8 cellular contexts compared by ENCODE assay signal in the genomic region with DNA sequence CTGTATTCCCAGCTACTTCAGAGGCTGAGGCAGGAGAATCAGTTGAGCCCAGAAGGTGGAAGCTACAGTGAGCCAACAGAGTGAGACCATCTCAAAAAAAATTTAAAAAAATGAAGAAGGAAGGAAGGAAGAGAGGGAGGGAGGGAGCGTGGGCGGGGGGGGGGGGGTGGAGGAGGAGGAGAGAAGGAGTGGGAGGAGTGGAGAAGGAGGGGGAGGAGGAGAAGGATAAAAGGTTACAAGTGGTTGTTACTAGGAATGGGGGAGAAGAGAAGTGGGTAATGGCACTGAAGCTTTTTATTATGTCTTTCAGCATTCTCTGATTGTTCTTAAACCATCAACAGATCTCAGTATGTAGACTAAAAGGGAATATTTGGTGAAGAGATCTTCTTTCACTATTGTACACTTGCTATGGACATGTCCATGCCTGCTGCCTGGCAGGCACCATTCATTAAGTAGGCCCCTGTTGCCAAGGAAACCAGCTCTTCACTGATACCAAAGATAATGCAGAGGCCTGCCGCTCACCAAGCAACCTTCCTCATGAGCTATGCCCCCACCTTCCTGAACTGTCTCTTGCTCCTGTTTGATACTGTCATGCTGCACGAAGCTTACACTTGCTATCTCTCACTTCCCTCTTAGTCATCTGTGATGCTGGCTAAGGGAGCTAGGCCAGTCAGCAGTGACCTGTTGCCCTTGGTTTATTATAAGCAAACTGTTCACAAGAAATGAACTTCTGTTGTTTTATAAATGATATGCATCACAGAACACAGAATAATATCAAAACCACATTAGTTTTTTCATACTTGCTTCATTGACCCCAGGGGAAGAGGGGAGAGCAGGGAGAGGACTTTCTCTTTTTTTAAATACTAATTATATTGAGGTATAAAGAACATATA. TPM values are rescaled to one million over a fixed set of nuclear protein-coding genes. Genes with fewer than 3 reads are reported as not detected.
DNase-seq lines count a peak whose midpoint lies in the region; ATAC-seq and TF ChIP-seq lines count a peak whose summit lies in the region.

No MANE protein-coding gene starts in this region.

- H3K36me3 ChIP-seq in IMR-90 (ENCODE audit: control insufficient read depth, insufficient read depth, low read length) (no peaks in the 10 kb centered on the region), OCI-LY1 (ENCODE audit: insufficient read depth, low read length) (no peaks in the 10 kb centered on the region)

- in situ Hi-C loops in IMR-90 (cut with MboI; ENCODE audit: low sequenced_read_pairs), result no loop called here

- H2AK9ac ChIP-seq in IMR-90 (replicated peaks; ENCODE audit: low read depth, low read length, poor library complexity), result peak overlapping the region; percentile 84

- H3K4me1 Mint-ChIP-seq in activated naive CD8-positive, alpha-beta T cell (ENCODE audit: low read depth), result peaks cover 18% of the 10 kb centered on the region

- no peak overlapping the region for H4K91ac ChIP-seq in IMR-90 (ENCODE audit: insufficient read depth, low read depth, low read length)

- dilution Hi-C loops in IMR-90 (cut with HindIII; ENCODE audit: low sequenced_read_pairs, unreplicated experiment), result no loop called here

- POLR2A ChIA-PET in IMR-90 (lab: Charles Lee; ENCODE audit: unreplicated experiment), result no interaction called here

- no peaks in the 10 kb centered on the region for H3K9me2 ChIP-seq in OCI-LY1 (ENCODE audit: low read depth, low read length)

- no peak overlapping the region for H3K56ac ChIP-seq in IMR-90 (ENCODE audit: extremely low read depth, insufficient read depth, low read length)

- no peak overlapping the region for H3K4me3 Mint-ChIP-seq in activated naive CD8-positive, alpha-beta T cell

- BruUV-seq in IMR-90 (replicated peaks; lab: Mats Ljungman, UMichigan), result no TSS peak

- no peaks in the 10 kb centered on the region for H3F3A ChIP-seq in OCI-LY1 (ENCODE audit: insufficient read depth, low read length)

- 0 out of 2 replicates have a peak, but pooled peaks cover 2% of the 10 kb centered on the region for H3K9me1 ChIP-seq in IMR-90 (ENCODE audit: insufficient read depth, low read length)

- 50% methylated on average over 1 of the region's 4 CpGs; no CpG with 5 or more reads in 1 of the 2 experiments for WGBS in IMR-90 (ENCODE audit: extremely low coverage in 2 of 2, insufficient read length in 1 of 2), 2 experiments

- H3K4me1 ChIP-seq in IMR-90 (ENCODE audit: control insufficient read depth, insufficient read depth, low read length) (peaks cover 3% of the 10 kb centered on the region), OCI-LY1 (ENCODE audit: insufficient read depth, low read length, severe bottlenecking) (peaks cover 27% of the 10 kb centered on the region)

- DNase-seq in GM12865 (ENCODE audit: low read depth) (peak; percentile 85), IMR-90 (peak; percentile 93), iPS-NIHi7 (ENCODE audit: extremely low spot score) (peak; percentile 66), 8988T (no peak)
- peak; percentile 50 for DNase-seq in stimulated activated CD8-positive, alpha-beta memory T cell treated with anti-CD3 and anti-CD28 coated beads, Interleukin-4, amount 100 ng/mL, for 48 hours

- CTCF ChIA-PET in IMR-90 (lab: Yijun Ruan, JAX), result interaction anchor here (1.3 kb wide), 1 partner anchor 12 kb away, joined by 4 read pairs; no protein-coding TSS in a partner anchor

- H2AFZ ChIP-seq in IMR-90 (replicated peaks; ENCODE audit: low read length, poor library complexity) (peak overlapping the region; percentile 84), OCI-LY1 (ENCODE audit: low read length) (no peak overlapping the region)

- H3K18ac ChIP-seq in IMR-90 (ENCODE audit: low read depth, low read length), result peak overlapping the region; percentile 51; the same call in 1 of the 2 replicates

- H3K79me2 ChIP-seq in OCI-LY1 (ENCODE audit: insufficient read depth, low read length), result no peaks in the 10 kb centered on the region

- intact Hi-C loops in IMR-90 (cut with micrococcal nuclease), result no loop called here

- no peak overlapping the region for H3K9ac ChIP-seq in IMR-90 (ENCODE audit: low read depth, low read length)
- H3K9ac ChIP-seq in OCI-LY1 (ENCODE audit: low read length), result no peak overlapping the region

- H3K9me3 ChIP-seq in IMR-90 (ENCODE audit: control insufficient read depth, insufficient read depth, low read length) (no peaks in the 10 kb centered on the region), OCI-LY1 (ENCODE audit: low read length) (no peaks in the 10 kb centered on the region)

- no peak overlapping the region; the same call in 1 of the 2 replicates for H3K23ac ChIP-seq in IMR-90 (ENCODE audit: low read depth, low read length)

- H3K4ac ChIP-seq in IMR-90 (ENCODE audit: low read depth, low read length), result peak overlapping the region; percentile 41; the same call in 1 of the 2 replicates

- H3K27me3 Mint-ChIP-seq in activated naive CD8-positive, alpha-beta T cell, result no peaks in the 10 kb centered on the region

- no peaks in the 10 kb centered on the region for H3K9me3 Mint-ChIP-seq in activated naive CD8-positive, alpha-beta T cell (ENCODE audit: low read depth)

- H4K8ac ChIP-seq in IMR-90 (ENCODE audit: low read depth in 2 of 2, low read length in 2 of 2), result peak overlapping the region in 1 of 2 experiments; percentile 77; a peak in 2 of 4 replicates

- peak overlapping the region; percentile 71 for H3K4me2 ChIP-seq in IMR-90 (ENCODE audit: low read depth, low read length)
- peak overlapping the region; percentile 17; the same call in 1 of the 2 replicates for H3K4me2 ChIP-seq in OCI-LY1 (ENCODE audit: low read length)

- no peak for TF ChIP-seq POLR2A in IMR-90 (IDR thresholded peaks at IDR 0.05; ENCODE audit: low read depth, low read length)

- peak; percentile 99 for ATAC-seq in GM21825 (IDR thresholded peaks at IDR 0.05; ENCODE audit: unreplicated experiment)
- ATAC-seq in IMR-90 (ENCODE audit: low read depth), result peak; percentile 99

- no peak for TF ChIP-seq RAD21 in IMR-90 (IDR thresholded peaks at IDR 0.05; ENCODE audit: low read length)

- no peaks in the 10 kb centered on the region for H3K79me1 ChIP-seq in IMR-90 (ENCODE audit: low read depth in 1 of 2, low read length in 2 of 2)

- H3K27ac Mint-ChIP-seq in activated naive CD8-positive, alpha-beta T cell, result peak overlapping the region; percentile 77

- peaks cover 1% of the 10 kb centered on the region for H3K36me3 Mint-ChIP-seq in activated naive CD8-positive, alpha-beta T cell

- H4K5ac ChIP-seq in IMR-90 (ENCODE audit: low read depth, low read length), result no peak overlapping the region

- H3K4me3 ChIP-seq in GM12865 (ENCODE audit: low read depth, low read length) (no peak overlapping the region), IMR-90 (ENCODE audit: insufficient read depth, low read depth, low read length) (no peak overlapping the region), OCI-LY1 (ENCODE audit: low read depth, low read length, poor library complexity, severe bottlenecking) (no peak overlapping the region)

- H2AK5ac ChIP-seq in IMR-90 (ENCODE audit: low read depth, low read length), result no peak overlapping the region

- H2BK15ac ChIP-seq in IMR-90 (ENCODE audit: low read depth, low read length), result peak overlapping the region; percentile 64; the same call in 1 of the 3 replicates

- peak overlapping the region; percentile 62 for H2BK5ac ChIP-seq in IMR-90 (ENCODE audit: low read depth, low read length, poor library complexity, severe bottlenecking)

- no peaks in the 10 kb centered on the region for H3K27me3 ChIP-seq in IMR-90 (ENCODE audit: control insufficient read depth, insufficient read depth, low read length)
- H3K27me3 ChIP-seq in OCI-LY1 (ENCODE audit: insufficient read depth, low read length), result no peaks in the 10 kb centered on the region

- TF ChIP-seq CTCF in GM12865 (IDR thresholded peaks at IDR 0.05; ENCODE audit: insufficient read depth, low read depth, low read length, missing control alignments) (no peak), IMR-90 (conservative IDR thresholded peaks at IDR 0.05; ENCODE audit: low read depth, low read length) (no peak), OCI-LY1 (IDR thresholded peaks at IDR 0.05; ENCODE audit: low read length) (no peak)

- H3K27ac ChIP-seq in IMR-90 (ENCODE audit: insufficient read depth, low read length), result peak overlapping the region; percentile 40; the same call in 1 of the 2 replicates
- H3K27ac ChIP-seq in OCI-LY1 (ENCODE audit: low read depth, low read length, poor library complexity, severe bottlenecking), result peak overlapping the region; percentile 24

- H2BK120ac ChIP-seq in IMR-90 (ENCODE audit: low read depth, low read length), result no peak overlapping the region

- no peaks in the 10 kb centered on the region for H4K20me1 ChIP-seq in IMR-90 (ENCODE audit: insufficient read depth, low read length)
- H4K20me1 ChIP-seq in OCI-LY1 (ENCODE audit: insufficient read depth, low read length), result no peaks in the 10 kb centered on the region

- H3K14ac ChIP-seq in IMR-90 (replicated peaks; ENCODE audit: low read depth, low read length), result 0 out of 2 replicates have a peak overlapping the region, but pooled peaks have one; percentile 36

- no peak overlapping the region for H2BK20ac ChIP-seq in IMR-90 (ENCODE audit: low read depth, low read length)

TF ChIP-seq in IMR-90, 13 proteins besides CTCF, POLR2A, EP300 and RAD21 (continues in another document):
- no peak for TF ChIP-seq CEBPB (IDR thresholded peaks at IDR 0.05; ENCODE audit: low read depth, low read length)
- TF ChIP-seq RCOR1 (IDR thresholded peaks at IDR 0.05; ENCODE audit: insufficient replicate concordance, low read length), result peak; percentile 83
- no peak for TF ChIP-seq SMC3 (IDR thresholded peaks at IDR 0.05; ENCODE audit: low read depth, low read length)
- TF ChIP-seq, protein P1, sequence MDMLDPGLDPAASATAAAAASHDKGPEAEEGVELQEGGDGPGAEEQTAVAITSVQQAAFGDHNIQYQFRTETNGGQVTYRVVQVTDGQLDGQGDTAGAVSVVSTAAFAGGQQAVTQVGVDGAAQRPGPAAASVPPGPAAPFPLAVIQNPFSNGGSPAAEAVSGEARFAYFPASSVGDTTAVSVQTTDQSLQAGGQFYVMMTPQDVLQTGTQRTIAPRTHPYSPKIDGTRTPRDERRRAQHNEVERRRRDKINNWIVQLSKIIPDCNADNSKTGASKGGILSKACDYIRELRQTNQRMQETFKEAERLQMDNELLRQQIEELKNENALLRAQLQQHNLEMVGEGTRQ (IDR thresholded peaks at IDR 0.05; ENCODE audit: low read depth, low read length), result no peak
- TF ChIP-seq NFE2L2 (IDR thresholded peaks at IDR 0.05; ENCODE audit: low read depth, low read length), result no peak

RNA-seq across cellular contexts. Expression of a gene that starts 23.1 kb away (rescaled TPM):
- total RNA-seq in IMR-90 (2012; rRNA removed), result 13.4 and 21.9 TPM in 2 replicates
- 4.7 and 6.4 TPM in 2 replicates for polyA plus RNA-seq in IMR-90 (2012; rRNA removed)
- polyA plus RNA-seq in IMR-90 (2012; cell fraction: cytosol; rRNA removed), result 1.4 and 1.5 TPM in 2 replicates
- 2.9 and 9.6 TPM in 2 replicates for polyA plus RNA-seq in IMR-90 (2012; cell fraction: nucleus; rRNA removed; ENCODE audit: low replicate concordance)

RNA-seq across cellular contexts. Expression of a gene that starts 23.5 kb away (rescaled TPM):
- 46.7 and 54.1 TPM in 2 replicates for total RNA-seq in IMR-90 (2012; rRNA removed)
- 30.2 and 34.5 TPM in 2 replicates for polyA plus RNA-seq in IMR-90 (2012; rRNA removed)
- 6.9 and 18.5 TPM in 2 replicates for polyA plus RNA-seq in IMR-90 (2012; cell fraction: cytosol; rRNA removed)
- polyA plus RNA-seq in IMR-90 (2012; cell fraction: nucleus; rRNA removed; ENCODE audit: low replicate concordance), result 8.5 and 22.8 TPM in 2 replicates

RNA-seq across cellular contexts. Expression of a gene that starts 24.9 kb away (rescaled TPM):
- 8.9 and 12.7 TPM in 2 replicates for total RNA-seq in IMR-90 (2012; rRNA removed)
- 5.1 and 7.9 TPM in 2 replicates for polyA plus RNA-seq in IMR-90 (2012; rRNA removed)
- polyA plus RNA-seq in IMR-90 (2012; cell fraction: cytosol; rRNA removed), result 2.3 and 4.8 TPM in 2 replicates
- 28.9 and 84.8 TPM in 2 replicates for polyA plus RNA-seq in IMR-90 (2012; cell fraction: nucleus; rRNA removed; ENCODE audit: low replicate concordance)
